17 cellular contexts compared by ENCODE assay signal in the genomic region with DNA sequence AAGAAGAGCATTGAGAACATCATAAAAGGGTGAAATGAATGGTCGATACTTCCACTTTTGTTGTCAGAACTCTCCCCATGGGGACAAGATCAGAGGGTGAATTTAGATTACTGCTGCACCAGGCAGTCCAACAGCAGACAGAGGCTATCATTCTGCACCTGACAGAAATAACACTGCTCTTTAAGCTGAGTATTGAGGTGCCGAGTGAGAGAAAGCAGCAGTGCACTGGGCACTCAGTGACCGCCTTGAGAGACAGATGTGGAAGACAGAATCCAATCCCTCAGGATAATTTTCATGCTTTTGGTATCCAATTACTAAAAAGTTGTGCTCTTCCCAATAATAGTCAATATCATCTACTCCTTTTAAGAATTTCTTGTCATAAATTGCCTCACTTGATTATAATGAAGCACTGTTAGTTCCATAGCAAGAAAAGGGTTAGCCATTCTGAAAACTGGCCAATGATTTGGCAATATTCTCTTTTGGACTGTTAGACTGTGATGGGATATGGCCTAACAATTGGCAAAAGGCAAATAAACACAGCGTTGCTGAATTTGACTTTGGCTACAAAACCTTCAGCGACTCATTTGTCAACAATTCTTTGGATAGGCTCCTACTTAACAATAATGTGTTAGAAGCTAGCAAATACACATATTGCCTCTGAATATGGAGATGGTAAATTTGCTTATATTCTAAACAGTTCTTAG. TPM values are rescaled to one million over a fixed set of nuclear protein-coding genes. Genes with fewer than 3 reads are reported as not detected.
DNase-seq lines count a peak whose midpoint lies in the region; ATAC-seq and TF ChIP-seq lines count a peak whose summit lies in the region.
"Had no signal": no experiment of that assay in that cellular context is flagged by ENCODE, and none has a peak within 500 bp of the region (broad histone marks: within the 10 kb centered on the region; RNA-seq: fewer than 3 reads in every experiment).

No MANE protein-coding gene starts in this region.

- H3K4me3 ChIP-seq in WI38 (ENCODE audit: low read depth, low read length) = peak overlapping the region; percentile 87
- no peak overlapping the region for H3K4me3 ChIP-seq in cardiac muscle cell
- H3K4me3 ChIP-seq in rectal smooth muscle tissue (ENCODE audit: low read length) = no peak overlapping the region
- no peak overlapping the region for H3K4me3 ChIP-seq in brain microvascular endothelial cell (ENCODE audit: low read depth, low read length)
- H3K4me3 ChIP-seq: dorsolateral prefrontal cortex, neural progenitor cell, thoracic aorta had no signal

- no peaks in the 10 kb centered on the region for H3K9me3 Mint-ChIP-seq in activated T-helper 2 cell treated with anti-CD3 and anti-CD28 coated beads, Interferon-gamma antibody, Interleukin-2, Interleukin-4, amounts not matched to agents 10 μg/mL and 5 μg/mL and 100 μg/mL, durations not matched to agents 14 hours and 24 hours and 36 hours
- H3K9me3 Mint-ChIP-seq: neural progenitor cell had no signal

- intact Hi-C loops in activated T-helper 2 cell treated with anti-CD3 and anti-CD28 coated beads, Interferon-gamma antibody, Interleukin-2, Interleukin-4, amounts not matched to agents 10 μg/mL and 5 μg/mL and 100 μg/mL, durations not matched to agents 14 hours and 24 hours and 36 hours (cut with micrococcal nuclease) = no loop called here

- peaks cover 34% of the 10 kb centered on the region for H3K27me3 Mint-ChIP-seq in activated T-helper 2 cell treated with anti-CD3 and anti-CD28 coated beads, Interferon-gamma antibody, Interleukin-2, Interleukin-4, amounts not matched to agents 10 μg/mL and 5 μg/mL and 100 μg/mL, durations not matched to agents 14 hours and 24 hours and 36 hours (ENCODE audit: low read depth)

- TF ChIP-seq CTCF in WI38 (IDR thresholded peaks at IDR 0.05; ENCODE audit: low read depth, low read length) (no peak), cardiac muscle cell (IDR thresholded peaks at IDR 0.05; ENCODE audit: low read depth, low read length) (no peak), brain microvascular endothelial cell (IDR thresholded peaks at IDR 0.05; ENCODE audit: low read depth, low read length, missing control alignments) (no peak)

- ATAC-seq in GM18517 (IDR thresholded peaks at IDR 0.05; ENCODE audit: unreplicated experiment) = no peak

- DNase-seq in AG08396 (ENCODE audit: low spot score) (peak; percentile 24), cardiac muscle cell (ENCODE audit: low read depth in 1 of 2, low spot score in 1 of 2) (peak; percentile 64 to 77), brain microvascular endothelial cell (no peak), SW480 (ENCODE audit: low spot score) (no peak)
- no peak for DNase-seq in activated T-helper 2 cell treated with anti-CD3 and anti-CD28 coated beads, Interferon-gamma antibody, Interleukin-2, Interleukin-4, amounts not matched to agents 10 μg/mL and 5 μg/mL and 100 μg/mL, durations not matched to agents 14 hours and 24 hours and 36 hours (ENCODE audit: low spot score)
- DNase-seq: ACHN; activated CD4-positive, CD25-positive, alpha-beta regulatory T cell treated with anti-CD3 and anti-CD28 coated beads, Interleukin-2, amount 50 U/mL, for 72 hours; adrenal gland; dorsolateral prefrontal cortex; kidney glomerular epithelial cell; NCI-H1092; stimulated activated CD4-positive, alpha-beta T cell treated with anti-CD3 and anti-CD28 coated beads, Interleukin-12 subunit alpha, Interleukin-12 subunit beta, amount 100 ng/mL, for 4 hours had no signal

- H3K27ac Mint-ChIP-seq in activated T-helper 2 cell treated with anti-CD3 and anti-CD28 coated beads, Interferon-gamma antibody, Interleukin-2, Interleukin-4, amounts not matched to agents 10 μg/mL and 5 μg/mL and 100 μg/mL, durations not matched to agents 14 hours and 24 hours and 36 hours = no peak overlapping the region
- H3K27ac Mint-ChIP-seq: neural progenitor cell had no signal

- H3K36me3 Mint-ChIP-seq in activated T-helper 2 cell treated with anti-CD3 and anti-CD28 coated beads, Interferon-gamma antibody, Interleukin-2, Interleukin-4, amounts not matched to agents 10 μg/mL and 5 μg/mL and 100 μg/mL, durations not matched to agents 14 hours and 24 hours and 36 hours (ENCODE audit: low read depth) = no peaks in the 10 kb centered on the region
- H3K36me3 Mint-ChIP-seq: neural progenitor cell had no signal

- H3K36me3 ChIP-seq in cardiac muscle cell (no peaks in the 10 kb centered on the region), rectal smooth muscle tissue (ENCODE audit: control insufficient read depth, insufficient read depth, low read length) (no peaks in the 10 kb centered on the region), brain microvascular endothelial cell (replicated peaks) (no peaks in the 10 kb centered on the region)
- H3K36me3 ChIP-seq: adrenal gland, neural progenitor cell, thoracic aorta had no signal

- H3K9ac ChIP-seq in rectal smooth muscle tissue (ENCODE audit: low read length) = no peak overlapping the region
- H3K9ac ChIP-seq: neural progenitor cell had no signal

- no peak overlapping the region for H3K4me3 Mint-ChIP-seq in activated T-helper 2 cell treated with anti-CD3 and anti-CD28 coated beads, Interferon-gamma antibody, Interleukin-2, Interleukin-4, amounts not matched to agents 10 μg/mL and 5 μg/mL and 100 μg/mL, durations not matched to agents 14 hours and 24 hours and 36 hours (ENCODE audit: low read depth)
- H3K4me3 Mint-ChIP-seq: neural progenitor cell had no signal

- peak overlapping the region; percentile 60 for H3K27ac ChIP-seq in cardiac muscle cell
- H3K27ac ChIP-seq in rectal smooth muscle tissue (ENCODE audit: low read depth, low read length) = peak overlapping the region; percentile 7
- H3K27ac ChIP-seq in brain microvascular endothelial cell = no peak overlapping the region
- H3K27ac ChIP-seq: dorsolateral prefrontal cortex, neural progenitor cell, thoracic aorta had no signal

- H3K4me1 ChIP-seq in cardiac muscle cell (ENCODE audit: low read depth) (peaks cover 46% of the 10 kb centered on the region), rectal smooth muscle tissue (ENCODE audit: control insufficient read depth, insufficient read depth, low read length) (no peaks in the 10 kb centered on the region)
- H3K4me1 ChIP-seq: adrenal gland, neural progenitor cell had no signal

- no peaks in the 10 kb centered on the region for H3K4me1 Mint-ChIP-seq in activated T-helper 2 cell treated with anti-CD3 and anti-CD28 coated beads, Interferon-gamma antibody, Interleukin-2, Interleukin-4, amounts not matched to agents 10 μg/mL and 5 μg/mL and 100 μg/mL, durations not matched to agents 14 hours and 24 hours and 36 hours (ENCODE audit: low read depth)
- H3K4me1 Mint-ChIP-seq: neural progenitor cell had no signal

- no peaks in the 10 kb centered on the region for H3K9me3 ChIP-seq in cardiac muscle cell (ENCODE audit: low read depth)
- H3K9me3 ChIP-seq: adrenal gland, thoracic aorta had no signal

- no peaks in the 10 kb centered on the region for H3K27me3 ChIP-seq in cardiac muscle cell
- H3K27me3 ChIP-seq in rectal smooth muscle tissue (ENCODE audit: control insufficient read depth, insufficient read depth, low read length) = no peaks in the 10 kb centered on the region
- H3K27me3 ChIP-seq in brain microvascular endothelial cell (replicated peaks) = no peaks in the 10 kb centered on the region
- H3K27me3 ChIP-seq: adrenal gland, dorsolateral prefrontal cortex, neural progenitor cell had no signal

- in situ Hi-C loops in brain microvascular endothelial cell (cut with HindIII; ENCODE audit: low pct_ligation_motif_present, low sequenced_read_pairs) = no loop called here

RNA-seq across cellular contexts. Expression of gene FGF7, which starts 5.5 kb away (rescaled TPM):
- 3.8 and 5.1 TPM in 2 replicates for total RNA-seq in cardiac muscle cell
- 6.2 and 7.8 TPM in 2 replicates for polyA plus RNA-seq in cardiac muscle cell
- total RNA-seq in activated T-helper 2 cell treated with anti-CD3 and anti-CD28 coated beads, Interferon-gamma antibody, Interleukin-2, Interleukin-4, amounts not matched to agents 10 μg/mL and 5 μg/mL and 100 μg/mL, durations not matched to agents 14 hours and 24 hours and 36 hours = not detected in 2 replicates

Comparison
In these comparisons a context has a peak if more than half of its experiments do, and no peak if none do; other contexts are left out.
1. DNase-seq: peak in AG08396 (single experiment) and cardiac muscle cell (2 of 2); none in activated T-helper 2 cell treated with anti-CD3 and anti-CD28 coated beads, Interferon-gamma antibody, Interleukin-2, Interleukin-4, amounts not matched to agents 10 μg/mL and 5 μg/mL and 100 μg/mL, durations not matched to agents 14 hours and 24 hours and 36 hours (single experiment), brain microvascular endothelial cell (single experiment) and SW480 (single experiment).